13 cellular contexts compared by ENCODE assay signal in the genomic region with DNA sequence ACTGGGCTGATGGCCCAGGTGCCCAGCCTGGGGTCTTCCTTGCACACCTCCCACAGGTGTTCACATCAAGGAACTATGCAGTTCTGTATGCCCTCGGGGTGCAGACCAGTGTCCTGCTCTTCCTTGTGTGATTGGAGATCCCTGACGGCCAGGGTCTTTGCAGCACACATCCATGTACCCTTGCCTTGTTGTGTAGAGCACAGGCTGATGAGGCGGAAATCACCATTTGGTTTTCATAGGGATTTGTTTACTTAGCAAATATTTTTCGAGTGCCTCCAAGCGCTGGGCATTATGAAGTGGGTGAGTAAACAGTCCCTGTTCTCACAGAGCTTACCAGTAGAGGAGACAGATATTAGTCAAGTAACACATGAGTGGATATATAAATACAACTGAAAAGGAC.
DNase-seq lines count a peak whose midpoint lies in the region; ATAC-seq and TF ChIP-seq lines count a peak whose summit lies in the region.
"Had no signal": no experiment of that assay in that cellular context is flagged by ENCODE, and none has a peak within 500 bp of the region (broad histone marks: within the 10 kb centered on the region; RNA-seq: fewer than 3 reads in every experiment).

No MANE protein-coding gene starts in this region.

- H4K20me1 ChIP-seq in PC-3 (ENCODE audit: low read length), result no peaks in the 10 kb centered on the region
- H4K20me1 ChIP-seq in Karpas-422 (ENCODE audit: insufficient read depth, low read depth, low read length), result no peaks in the 10 kb centered on the region
- H4K20me1 ChIP-seq: BLaER1 treated with 17β-estradiol and CSF1 and Interleukin-3, amounts not matched to agents 10 nM and 100 nM had no signal

- H3K27ac ChIP-seq in PC-3 (ENCODE audit: low read length) (no peak overlapping the region), lower lobe of right lung (no peak overlapping the region), Karpas-422 (ENCODE audit: low read length) (no peak overlapping the region)
- H3K27ac ChIP-seq: BLaER1 treated with 17β-estradiol and CSF1 and Interleukin-3, amounts not matched to agents 10 nM and 100 nM; sigmoid colon had no signal

- H3K9me3 ChIP-seq in PC-3 (ENCODE audit: low read length), result no peaks in the 10 kb centered on the region
- H3K9me3 ChIP-seq in lower lobe of right lung, result no peaks in the 10 kb centered on the region
- H3K9me3 ChIP-seq in Karpas-422 (ENCODE audit: low read length), result 0 out of 2 replicates have a peak, but pooled peaks cover 9% of the 10 kb centered on the region
- H3K9me3 ChIP-seq: sigmoid colon had no signal

- no peaks in the 10 kb centered on the region for H3K9me3 Mint-ChIP-seq in T-helper 2 cell treated with Interferon-gamma antibody and Interleukin-4, amounts not matched to agents 5 μg/mL and 100 μg/mL, for 36 hours

- no peak overlapping the region for H3K4me3 ChIP-seq in PC-3 (ENCODE audit: low read length)
- H3K4me3 ChIP-seq in lower lobe of right lung, result no peak overlapping the region
- no peak overlapping the region for H3K4me3 ChIP-seq in Karpas-422 (ENCODE audit: low read length)
- H3K4me3 ChIP-seq: BLaER1 treated with 17β-estradiol and CSF1 and Interleukin-3, amounts not matched to agents 10 nM and 100 nM; sigmoid colon had no signal

- H3K4me1 Mint-ChIP-seq in T-helper 2 cell treated with Interferon-gamma antibody and Interleukin-4, amounts not matched to agents 5 μg/mL and 100 μg/mL, for 36 hours (ENCODE audit: low read depth), result no peaks in the 10 kb centered on the region
- H3K4me1 Mint-ChIP-seq: naive thymus-derived CD4-positive, alpha-beta T cell had no signal

- intact Hi-C loops in PC-3 (cut with micrococcal nuclease) (no loop called here), lower lobe of right lung (cut with DNase I) (no loop called here)

- CTCF ChIA-PET in PC-3 (lab: Charles Lee), result interaction anchor here (0.7 kb wide), 1 partner anchor 18 kb away, joined by 3 read pairs; no protein-coding TSS in a partner anchor

- peaks cover 22% of the 10 kb centered on the region for H3K4me1 ChIP-seq in PC-3 (ENCODE audit: insufficient read depth, low read length)
- H3K4me1 ChIP-seq in lower lobe of right lung, result no peaks in the 10 kb centered on the region
- H3K4me1 ChIP-seq in Karpas-422 (ENCODE audit: low read length), result no peaks in the 10 kb centered on the region
- H3K4me1 ChIP-seq: BLaER1 treated with 17β-estradiol and CSF1 and Interleukin-3, amounts not matched to agents 10 nM and 100 nM; sigmoid colon had no signal

- H3K9ac ChIP-seq in PC-3 (ENCODE audit: low read length) (no peak overlapping the region), Karpas-422 (ENCODE audit: low read length) (no peak overlapping the region)
- H3K9ac ChIP-seq: BLaER1 treated with 17β-estradiol and CSF1 and Interleukin-3, amounts not matched to agents 10 nM and 100 nM had no signal

- no peaks in the 10 kb centered on the region for H3K36me3 Mint-ChIP-seq in T-helper 2 cell treated with Interferon-gamma antibody and Interleukin-4, amounts not matched to agents 5 μg/mL and 100 μg/mL, for 36 hours (ENCODE audit: low read depth)
- H3K36me3 Mint-ChIP-seq: naive thymus-derived CD4-positive, alpha-beta T cell had no signal

- DNase-seq in ELR (ENCODE audit: low read depth), result peak; percentile 35
- peak; percentile 97 for DNase-seq in NCI-H146 treated with DMSO at 0.1 percent for 48 hours (lab: John Stamatoyannopoulos, UW; ENCODE audit: unreplicated experiment)
- DNase-seq in PC-3, result peak; percentile 81
- DNase-seq in lower lobe of right lung, result no peak
- no peak for DNase-seq in T-helper 2 cell treated with Interferon-gamma antibody and Interleukin-4, amounts not matched to agents 5 μg/mL and 100 μg/mL, for 36 hours (ENCODE audit: low spot score)
- DNase-seq in Karpas-422, result no peak
- DNase-seq: activated T-cell treated with anti-CD3 and anti-CD28 coated beads, Interleukin-2, amount 50 U/mL, for 1 hour; islet precursor cell; naive thymus-derived CD4-positive, alpha-beta T cell; sigmoid colon had no signal

- BruUV-seq in PC-3 (replicated peaks; lab: Mats Ljungman, UMichigan), result no TSS peak

- H3K4me2 ChIP-seq in PC-3 (ENCODE audit: low read length) (peak overlapping the region; percentile 11; the same call in 1 of the 2 replicates), Karpas-422 (ENCODE audit: low read depth, low read length, poor library complexity, severe bottlenecking) (no peak overlapping the region)
- H3K4me2 ChIP-seq: BLaER1 treated with 17β-estradiol and CSF1 and Interleukin-3, amounts not matched to agents 10 nM and 100 nM had no signal

- no peaks in the 10 kb centered on the region for H3F3A ChIP-seq in PC-3 (ENCODE audit: low read length, unreplicated experiment)

- H3K27me3 Mint-ChIP-seq in T-helper 2 cell treated with Interferon-gamma antibody and Interleukin-4, amounts not matched to agents 5 μg/mL and 100 μg/mL, for 36 hours (ENCODE audit: low read depth), result peaks cover 4% of the 10 kb centered on the region

- no peak overlapping the region for H3K27ac Mint-ChIP-seq in T-helper 2 cell treated with Interferon-gamma antibody and Interleukin-4, amounts not matched to agents 5 μg/mL and 100 μg/mL, for 36 hours
- H3K27ac Mint-ChIP-seq: naive thymus-derived CD4-positive, alpha-beta T cell had no signal

- POLR2A ChIA-PET in PC-3 (lab: Charles Lee; ENCODE audit: unreplicated experiment), result no interaction called here

- H3K27me3 ChIP-seq in PC-3 (ENCODE audit: low read length) (no peaks in the 10 kb centered on the region), lower lobe of right lung (ENCODE audit: low read depth) (no peaks in the 10 kb centered on the region), Karpas-422 (ENCODE audit: low read length) (no peaks in the 10 kb centered on the region)
- H3K27me3 ChIP-seq: BLaER1 treated with 17β-estradiol and CSF1 and Interleukin-3, amounts not matched to agents 10 nM and 100 nM had no signal

- H2AFZ ChIP-seq in PC-3 (ENCODE audit: low read length) (no peak overlapping the region), Karpas-422 (ENCODE audit: low read length) (no peak overlapping the region)

- H3K36me3 ChIP-seq in PC-3 (ENCODE audit: low read depth, low read length) (no peaks in the 10 kb centered on the region), lower lobe of right lung (no peaks in the 10 kb centered on the region), Karpas-422 (ENCODE audit: insufficient read depth, low read length) (no peaks in the 10 kb centered on the region)
- H3K36me3 ChIP-seq: BLaER1 treated with 17β-estradiol and CSF1 and Interleukin-3, amounts not matched to agents 10 nM and 100 nM; sigmoid colon had no signal

- no peak overlapping the region for H3K4me3 Mint-ChIP-seq in T-helper 2 cell treated with Interferon-gamma antibody and Interleukin-4, amounts not matched to agents 5 μg/mL and 100 μg/mL, for 36 hours
- H3K4me3 Mint-ChIP-seq: naive thymus-derived CD4-positive, alpha-beta T cell had no signal

- TF ChIP-seq CTCF in PC-3 (conservative IDR thresholded peaks at IDR 0.05; ENCODE audit: low read depth, low read length), result no peak
- TF ChIP-seq CTCF in lower lobe of right lung (IDR thresholded peaks at IDR 0.05), result no peak

- no peaks in the 10 kb centered on the region for H3K79me2 ChIP-seq in PC-3 (ENCODE audit: low read length)
- H3K79me2 ChIP-seq in Karpas-422 (ENCODE audit: low read length), result no peaks in the 10 kb centered on the region

- H3K9me2 ChIP-seq in PC-3 (replicated peaks; ENCODE audit: low read length) (no peaks in the 10 kb centered on the region), Karpas-422 (replicated peaks; ENCODE audit: insufficient read depth, low read length) (no peaks in the 10 kb centered on the region)

- ATAC-seq in PC-3, result peak; percentile 93
- peak; percentile 85 to 95 for ATAC-seq in lower lobe of right lung
- no peak for ATAC-seq in HG03520 (IDR thresholded peaks at IDR 0.05; ENCODE audit: unreplicated experiment)
- no peak for ATAC-seq in HG03097 (IDR thresholded peaks at IDR 0.05; ENCODE audit: low FRiP score, unreplicated experiment)
- ATAC-seq: naive thymus-derived CD4-positive, alpha-beta T cell had no signal

Comparison
In these comparisons a context has a peak if more than half of its experiments do, and no peak if none do; other contexts are left out.
1. DNase-seq: peak in ELR (single experiment), NCI-H146 treated with DMSO at 0.1 percent for 48 hours (single experiment) and PC-3 (single experiment); none in lower lobe of right lung (single experiment), T-helper 2 cell treated with Interferon-gamma antibody and Interleukin-4, amounts not matched to agents 5 μg/mL and 100 μg/mL, for 36 hours (single experiment) and Karpas-422 (single experiment).
2. ATAC-seq: peak in PC-3 (single experiment) and lower lobe of right lung (2 of 2); none in HG03520 (single experiment) and HG03097 (single experiment).